In genomic region chr2:38535745-38536506, GRCh38 we compare ENCODE assay signal across 8 cellular contexts.
A peak's percentile ranks its signal among the peaks of the same experiment; 100 is the strongest.
DNase-seq lines count a peak whose midpoint lies in the region; ATAC-seq lines count a peak whose summit lies in the region.

No MANE protein-coding gene starts in this region.

- H3K4me3 ChIP-seq in GM08714 (ENCODE audit: low read length) = peak overlapping the region; percentile 58; the same call in 1 of the 2 replicates

- ATAC-seq in HG02588 (IDR thresholded peaks at IDR 0.05; ENCODE audit: unreplicated experiment) (peak; percentile 42), GM21423 (IDR thresholded peaks at IDR 0.05; ENCODE audit: unreplicated experiment) (no peak)

- DNase-seq in NCI-H1694 (lab: John Stamatoyannopoulos, UW) (peak; percentile 28), caudate nucleus (lab: John Stamatoyannopoulos, UW) (peak in 48 of 61 donors; percentile 11 to 71 (median 44)), kidney glomerular epithelial cell (lab: John Stamatoyannopoulos, UW) (peak; percentile 14)
- DNase-seq in activated CD4-positive, CD25-positive, alpha-beta regulatory T cell (lab: John Stamatoyannopoulos, UW) = peak; percentile 66 to 82 (median 76)
- peak; percentile 63 to 76 for DNase-seq in stimulated activated CD4-positive, alpha-beta T cell treated with anti-CD3 and anti-CD28 coated beads, Interleukin-15, amount 100 ng/mL, for 48 hours (ENCODE audit: low read depth in 2 of 2)

- no peak overlapping the region for H3K27ac ChIP-seq in caudate nucleus (ENCODE audit: low read depth, low read length)

Comparison
In these comparisons a context has a peak if more than half of its experiments do, and no peak if none do; other contexts are left out.
1. DNase-seq: peak in every context shown above with its lines; median percentile 76 in activated CD4-positive, CD25-positive, alpha-beta regulatory T cell; 70 in stimulated activated CD4-positive, alpha-beta T cell treated with anti-CD3 and anti-CD28 coated beads, Interleukin-15, amount 100 ng/mL, for 48 hours; 44 in caudate nucleus; 28 in NCI-H1694; 14 in kidney glomerular epithelial cell.